Comparison of ENCODE assay signal across 15 cellular contexts in the genomic region with DNA sequence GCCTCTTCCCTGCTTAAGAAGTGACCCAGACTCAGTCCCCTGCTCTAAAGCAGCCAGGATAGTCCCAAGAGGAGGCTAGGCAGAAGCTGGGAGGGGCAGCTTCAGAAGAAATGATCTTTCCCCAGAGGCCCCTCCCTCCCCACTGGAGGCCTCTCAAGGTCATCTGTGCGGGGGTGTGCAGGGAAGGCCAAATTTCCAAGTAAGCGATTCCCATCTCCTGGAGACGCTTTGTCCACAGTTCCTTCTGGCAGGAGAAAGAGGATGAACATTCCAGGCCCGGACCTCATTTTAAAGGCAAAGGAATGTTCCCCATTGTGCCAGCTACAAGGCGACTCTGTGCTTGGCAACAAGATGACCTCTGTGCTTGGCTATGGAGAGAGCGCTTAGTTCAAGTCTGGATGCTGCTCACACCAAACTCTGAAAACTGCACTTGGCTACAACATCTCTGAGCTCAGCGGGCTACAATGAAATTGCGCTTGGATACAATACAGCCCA. TPM values are rescaled to one million over a fixed set of nuclear protein-coding genes. Genes with fewer than 3 reads are reported as not detected.
DNase-seq lines count a peak whose midpoint lies in the region; ATAC-seq and TF ChIP-seq lines count a peak whose summit lies in the region.
"Had no signal": no experiment of that assay in that cellular context is flagged by ENCODE, and none has a peak within 500 bp of the region (broad histone marks: within the 10 kb centered on the region; RNA-seq: fewer than 3 reads in every experiment).

No MANE protein-coding gene starts in this region.

- intact Hi-C loops in Right ventricle myocardium superior (cut with DNase I), result no loop called here

- no peak overlapping the region for H3K4me3 Mint-ChIP-seq in osteocyte (ENCODE audit: unreplicated experiment)
- H3K4me3 Mint-ChIP-seq: activated naive CD8-positive, alpha-beta T cell treated with anti-CD3 and anti-CD28 coated beads, Interleukin-2, amount 50 U/mL, for 24 hours; T-helper 17 cell had no signal

- H3K4me1 Mint-ChIP-seq in osteocyte (ENCODE audit: unreplicated experiment), result peaks cover 18% of the 10 kb centered on the region
- H3K4me1 Mint-ChIP-seq: activated naive CD8-positive, alpha-beta T cell treated with anti-CD3 and anti-CD28 coated beads, Interleukin-2, amount 50 U/mL, for 24 hours had no signal

- ATAC-seq in Right ventricle myocardium superior (ENCODE audit: poor library complexity), result peak; percentile 86
- ATAC-seq: activated naive CD8-positive, alpha-beta T cell treated with anti-CD3 and anti-CD28 coated beads, Interleukin-2, amount 50 U/mL, for 24 hours; T-helper 17 cell had no signal

- peak; percentile 50 for DNase-seq in AG09319 (ENCODE audit: extremely low read depth, low read depth)
- peak; percentile 14 for DNase-seq in astrocyte of the spinal cord (ENCODE audit: low read depth, low spot score)
- peak; percentile 58 for DNase-seq in Right ventricle myocardium superior
- no peak for DNase-seq in osteocyte (ENCODE audit: extremely low spot score, unreplicated experiment)
- DNase-seq in activated effector memory CD4-positive, alpha-beta T cell treated with Interleukin-2 at 50 U/mL for 16 hours, result no peak
- no peak for DNase-seq in D341Med (ENCODE audit: low spot score)
- DNase-seq in OCI-M1 (lab: John Stamatoyannopoulos, UW), result no peak
- no peak for DNase-seq in COLO829 (ENCODE audit: low spot score)
- DNase-seq: activated naive CD8-positive, alpha-beta T cell treated with anti-CD3 and anti-CD28 coated beads, Interleukin-2, amount 50 U/mL, for 24 hours; erythroblast; NCI-H1436 treated with DMSO at 0.1 percent for 48 hours; spleen; T-helper 17 cell had no signal

- in situ Hi-C loops in astrocyte of the spinal cord (cut with HindIII; ENCODE audit: low sequenced_read_pairs), result no loop called here

- no peaks in the 10 kb centered on the region for H3K27me3 Mint-ChIP-seq in osteocyte (ENCODE audit: unreplicated experiment)
- H3K27me3 Mint-ChIP-seq: T-helper 17 cell had no signal

- peaks cover 34% of the 10 kb centered on the region for H3K36me3 Mint-ChIP-seq in osteocyte (ENCODE audit: unreplicated experiment)

- H3K27ac Mint-ChIP-seq in osteocyte (ENCODE audit: unreplicated experiment), result peak overlapping the region; percentile 71
- H3K27ac Mint-ChIP-seq: activated naive CD8-positive, alpha-beta T cell treated with anti-CD3 and anti-CD28 coated beads, Interleukin-2, amount 50 U/mL, for 24 hours; T-helper 17 cell had no signal

- no peak overlapping the region for H3K4me3 ChIP-seq in astrocyte of the spinal cord (ENCODE audit: low read depth, low read length)
- H3K4me3 ChIP-seq: spleen had no signal

- H3K9me3 Mint-ChIP-seq in osteocyte (ENCODE audit: unreplicated experiment), result no peaks in the 10 kb centered on the region
- H3K9me3 Mint-ChIP-seq: activated naive CD8-positive, alpha-beta T cell treated with anti-CD3 and anti-CD28 coated beads, Interleukin-2, amount 50 U/mL, for 24 hours had no signal

- TF ChIP-seq CTCF in AG09319 (IDR thresholded peaks at IDR 0.05; ENCODE audit: low read depth, low read length) (no peak), astrocyte of the spinal cord (IDR thresholded peaks at IDR 0.05; ENCODE audit: low read depth, low read length) (no peak), osteocyte (IDR thresholded peaks at IDR 0.05) (no peak)

RNA-seq across cellular contexts. Expression of gene COL5A3, which starts 23.5 kb away (rescaled TPM):
- 10.1 TPM for total RNA-seq in Right ventricle myocardium superior
- total RNA-seq in osteocyte, result 68.7 and 80.9 TPM in 2 replicates
- total RNA-seq: HT-29 had no signal

RNA-seq across cellular contexts. Expression of gene RDH8, which starts 26.4 kb away (rescaled TPM):
- total RNA-seq in Right ventricle myocardium superior (not detected), osteocyte (not detected in 2 replicates)
- total RNA-seq: activated CD8-positive, alpha-beta memory T cell treated with anti-CD3 and anti-CD28 coated beads for 36 hours; HT-29; spleen; T-helper 17 cell had no signal

RNA-seq across cellular contexts. Expression of gene OLFM2, which starts 50.5 kb away (rescaled TPM):
- total RNA-seq in Right ventricle myocardium superior, result 2.2 TPM
- total RNA-seq in osteocyte, result 208 and 236 TPM in 2 replicates
- total RNA-seq: HT-29 had no signal

Comparison
In these comparisons a context has a peak if more than half of its experiments do, and no peak if none do; other contexts are left out.
1. DNase-seq: peak in AG09319 (single experiment), astrocyte of the spinal cord (single experiment) and Right ventricle myocardium superior (single experiment); none in osteocyte (single experiment), activated effector memory CD4-positive, alpha-beta T cell treated with Interleukin-2 at 50 U/mL for 16 hours (single experiment), D341Med (single experiment), OCI-M1 (single experiment) and COLO829 (single experiment).
2. RNA of gene OLFM2, which starts 50.5 kb away (total RNA-seq): 208 to 236 TPM in osteocyte; 2.2 TPM in Right ventricle myocardium superior (single experiment); every median in the first group is over 10 times any median in the second.